ENCODE assay signal across 1 cellular context in the genomic region with DNA sequence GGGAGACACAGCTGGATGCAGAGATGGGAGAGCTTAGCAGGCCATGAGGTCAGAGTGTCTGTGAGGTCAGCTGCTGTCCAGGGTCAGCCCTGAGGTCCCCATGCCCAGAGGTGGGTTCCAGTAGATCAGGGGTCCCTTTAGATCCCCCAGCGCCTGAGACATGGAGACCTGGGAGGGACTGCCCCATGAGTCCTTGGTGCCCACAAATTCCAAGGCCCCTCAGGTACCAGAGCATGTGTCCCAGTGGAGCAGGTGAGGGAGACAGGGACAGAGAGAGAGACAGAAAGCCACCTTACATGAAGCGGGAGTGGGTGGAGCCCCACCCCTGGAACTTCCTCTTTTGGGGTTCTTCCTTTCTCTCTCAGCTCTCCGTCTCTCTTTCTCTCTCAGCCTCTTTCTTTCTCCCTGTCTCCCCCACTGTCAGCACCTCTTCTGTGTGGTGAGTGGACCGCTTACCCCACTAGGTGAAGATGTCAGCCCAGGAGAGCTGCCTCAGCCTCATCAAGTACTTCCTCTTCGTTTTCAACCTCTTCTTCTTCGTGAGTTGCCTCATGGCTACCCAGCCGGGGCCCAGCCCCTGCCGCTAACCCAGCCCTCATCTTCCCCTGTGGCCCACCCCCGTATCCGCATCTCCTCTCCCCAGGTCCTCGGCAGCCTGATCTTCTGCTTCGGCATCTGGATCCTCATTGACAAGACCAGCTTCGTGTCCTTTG.
A peak's percentile ranks its signal among the peaks of the same experiment; 100 is the strongest.
TF ChIP-seq lines count a peak whose summit lies in the region.

A gene with protein sequence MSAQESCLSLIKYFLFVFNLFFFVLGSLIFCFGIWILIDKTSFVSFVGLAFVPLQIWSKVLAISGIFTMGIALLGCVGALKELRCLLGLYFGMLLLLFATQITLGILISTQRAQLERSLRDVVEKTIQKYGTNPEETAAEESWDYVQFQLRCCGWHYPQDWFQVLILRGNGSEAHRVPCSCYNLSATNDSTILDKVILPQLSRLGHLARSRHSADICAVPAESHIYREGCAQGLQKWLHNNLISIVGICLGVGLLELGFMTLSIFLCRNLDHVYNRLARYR (plus strand): TSS at position 336 of the 713 bp plus-strand sequence. CDS start 135 bp downstream, at position 471.

TF ChIP-seq in K562, 482 proteins besides CTCF, POLR2A, EP300 and RAD21 (continued from another document and continues in another):
- no peak for TF ChIP-seq ZNF311 (CRISPR knock-in tag; IDR thresholded peaks at IDR 0.05)
- no peak for TF ChIP-seq PRPF4 (IDR thresholded peaks at IDR 0.05; ENCODE audit: insufficient read depth, low read depth, low read length, poor library complexity, severe bottlenecking)
- 0 out of 2 replicates have a peak, but pooled peaks have one; percentile 29 for TF ChIP-seq DPF2 (IDR thresholded peaks at IDR 0.05)
- peak; percentile 35; the same call in 1 of the 2 replicates for TF ChIP-seq SMARCA4 (IDR thresholded peaks at IDR 0.05)
- TF ChIP-seq, protein P1, sequence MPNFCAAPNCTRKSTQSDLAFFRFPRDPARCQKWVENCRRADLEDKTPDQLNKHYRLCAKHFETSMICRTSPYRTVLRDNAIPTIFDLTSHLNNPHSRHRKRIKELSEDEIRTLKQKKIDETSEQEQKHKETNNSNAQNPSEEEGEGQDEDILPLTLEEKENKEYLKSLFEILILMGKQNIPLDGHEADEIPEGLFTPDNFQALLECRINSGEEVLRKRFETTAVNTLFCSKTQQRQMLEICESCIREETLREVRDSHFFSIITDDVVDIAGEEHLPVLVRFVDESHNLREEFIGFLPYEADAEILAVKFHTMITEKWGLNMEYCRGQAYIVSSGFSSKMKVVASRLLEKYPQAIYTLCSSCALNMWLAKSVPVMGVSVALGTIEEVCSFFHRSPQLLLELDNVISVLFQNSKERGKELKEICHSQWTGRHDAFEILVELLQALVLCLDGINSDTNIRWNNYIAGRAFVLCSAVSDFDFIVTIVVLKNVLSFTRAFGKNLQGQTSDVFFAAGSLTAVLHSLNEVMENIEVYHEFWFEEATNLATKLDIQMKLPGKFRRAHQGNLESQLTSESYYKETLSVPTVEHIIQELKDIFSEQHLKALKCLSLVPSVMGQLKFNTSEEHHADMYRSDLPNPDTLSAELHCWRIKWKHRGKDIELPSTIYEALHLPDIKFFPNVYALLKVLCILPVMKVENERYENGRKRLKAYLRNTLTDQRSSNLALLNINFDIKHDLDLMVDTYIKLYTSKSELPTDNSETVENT (CRISPR knock-in tag; IDR thresholded peaks at IDR 0.05): no peak
- peak; percentile 45 for TF ChIP-seq SMARCE1 (IDR thresholded peaks at IDR 0.05)
- peak; percentile 46 for TF ChIP-seq ZFX (CRISPR knock-in tag; IDR thresholded peaks at IDR 0.05)
- TF ChIP-seq, protein P2, sequence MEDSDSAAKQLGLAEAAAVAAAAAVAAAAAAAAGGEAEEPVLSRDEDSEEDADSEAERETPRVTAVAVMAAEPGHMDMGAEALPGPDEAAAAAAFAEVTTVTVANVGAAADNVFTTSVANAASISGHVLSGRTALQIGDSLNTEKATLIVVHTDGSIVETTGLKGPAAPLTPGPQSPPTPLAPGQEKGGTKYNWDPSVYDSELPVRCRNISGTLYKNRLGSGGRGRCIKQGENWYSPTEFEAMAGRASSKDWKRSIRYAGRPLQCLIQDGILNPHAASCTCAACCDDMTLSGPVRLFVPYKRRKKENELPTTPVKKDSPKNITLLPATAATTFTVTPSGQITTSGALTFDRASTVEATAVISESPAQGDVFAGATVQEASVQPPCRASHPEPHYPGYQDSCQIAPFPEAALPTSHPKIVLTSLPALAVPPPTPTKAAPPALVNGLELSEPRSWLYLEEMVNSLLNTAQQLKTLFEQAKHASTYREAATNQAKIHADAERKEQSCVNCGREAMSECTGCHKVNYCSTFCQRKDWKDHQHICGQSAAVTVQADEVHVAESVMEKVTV (CRISPR knock-in tag; IDR thresholded peaks at IDR 0.05): no peak
- peak; percentile 39; the same call in 1 of the 2 replicates for TF ChIP-seq EGR1 (conservative IDR thresholded peaks at IDR 0.05)
- TF ChIP-seq NCOA6 (IDR thresholded peaks at IDR 0.05): no peak
- 0 out of 2 replicates have a peak, but pooled peaks have one; percentile 38 for TF ChIP-seq NCOA1 (IDR thresholded peaks at IDR 0.05; ENCODE audit: low read depth)
- TF ChIP-seq, protein P3, sequence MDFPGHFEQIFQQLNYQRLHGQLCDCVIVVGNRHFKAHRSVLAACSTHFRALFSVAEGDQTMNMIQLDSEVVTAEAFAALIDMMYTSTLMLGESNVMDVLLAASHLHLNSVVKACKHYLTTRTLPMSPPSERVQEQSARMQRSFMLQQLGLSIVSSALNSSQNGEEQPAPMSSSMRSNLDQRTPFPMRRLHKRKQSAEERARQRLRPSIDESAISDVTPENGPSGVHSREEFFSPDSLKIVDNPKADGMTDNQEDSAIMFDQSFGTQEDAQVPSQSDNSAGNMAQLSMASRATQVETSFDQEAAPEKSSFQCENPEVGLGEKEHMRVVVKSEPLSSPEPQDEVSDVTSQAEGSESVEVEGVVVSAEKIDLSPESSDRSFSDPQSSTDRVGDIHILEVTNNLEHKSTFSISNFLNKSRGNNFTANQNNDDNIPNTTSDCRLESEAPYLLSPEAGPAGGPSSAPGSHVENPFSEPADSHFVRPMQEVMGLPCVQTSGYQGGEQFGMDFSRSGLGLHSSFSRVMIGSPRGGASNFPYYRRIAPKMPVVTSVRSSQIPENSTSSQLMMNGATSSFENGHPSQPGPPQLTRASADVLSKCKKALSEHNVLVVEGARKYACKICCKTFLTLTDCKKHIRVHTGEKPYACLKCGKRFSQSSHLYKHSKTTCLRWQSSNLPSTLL (IDR thresholded peaks at IDR 0.05): no peak
- TF ChIP-seq, protein P4, sequence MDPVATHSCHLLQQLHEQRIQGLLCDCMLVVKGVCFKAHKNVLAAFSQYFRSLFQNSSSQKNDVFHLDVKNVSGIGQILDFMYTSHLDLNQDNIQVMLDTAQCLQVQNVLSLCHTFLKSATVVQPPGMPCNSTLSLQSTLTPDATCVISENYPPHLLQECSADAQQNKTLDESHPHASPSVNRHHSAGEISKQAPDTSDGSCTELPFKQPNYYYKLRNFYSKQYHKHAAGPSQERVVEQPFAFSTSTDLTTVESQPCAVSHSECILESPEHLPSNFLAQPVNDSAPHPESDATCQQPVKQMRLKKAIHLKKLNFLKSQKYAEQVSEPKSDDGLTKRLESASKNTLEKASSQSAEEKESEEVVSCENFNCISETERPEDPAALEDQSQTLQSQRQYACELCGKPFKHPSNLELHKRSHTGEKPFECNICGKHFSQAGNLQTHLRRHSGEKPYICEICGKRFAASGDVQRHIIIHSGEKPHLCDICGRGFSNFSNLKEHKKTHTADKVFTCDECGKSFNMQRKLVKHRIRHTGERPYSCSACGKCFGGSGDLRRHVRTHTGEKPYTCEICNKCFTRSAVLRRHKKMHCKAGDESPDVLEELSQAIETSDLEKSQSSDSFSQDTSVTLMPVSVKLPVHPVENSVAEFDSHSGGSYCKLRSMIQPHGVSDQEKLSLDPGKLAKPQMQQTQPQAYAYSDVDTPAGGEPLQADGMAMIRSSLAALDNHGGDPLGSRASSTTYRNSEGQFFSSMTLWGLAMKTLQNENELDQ (CRISPR knock-in tag; IDR thresholded peaks at IDR 0.05; ENCODE audit: borderline replicate concordance): no peak
- TF ChIP-seq ZNF174 (CRISPR knock-in tag; IDR thresholded peaks at IDR 0.05): no peak
- no peak for TF ChIP-seq ZNF133 (CRISPR knock-in tag; IDR thresholded peaks at IDR 0.05)
- no peak for TF ChIP-seq ZNF830 (CRISPR knock-in tag; IDR thresholded peaks at IDR 0.05)
- no peak for TF ChIP-seq BRF1 (IDR thresholded peaks at IDR 0.05; ENCODE audit: borderline replicate concordance, extremely low read depth, insufficient read length)
- TF ChIP-seq ZNF57 (CRISPR knock-in tag; IDR thresholded peaks at IDR 0.05): no peak
- TF ChIP-seq SPI1 (IDR thresholded peaks at IDR 0.05; ENCODE audit: borderline replicate concordance, low read depth, low read length): peak; percentile 90
- no peak for TF ChIP-seq ZNF143 (CRISPR knock-in tag; IDR thresholded peaks at IDR 0.05)
- TF ChIP-seq, protein P5, sequence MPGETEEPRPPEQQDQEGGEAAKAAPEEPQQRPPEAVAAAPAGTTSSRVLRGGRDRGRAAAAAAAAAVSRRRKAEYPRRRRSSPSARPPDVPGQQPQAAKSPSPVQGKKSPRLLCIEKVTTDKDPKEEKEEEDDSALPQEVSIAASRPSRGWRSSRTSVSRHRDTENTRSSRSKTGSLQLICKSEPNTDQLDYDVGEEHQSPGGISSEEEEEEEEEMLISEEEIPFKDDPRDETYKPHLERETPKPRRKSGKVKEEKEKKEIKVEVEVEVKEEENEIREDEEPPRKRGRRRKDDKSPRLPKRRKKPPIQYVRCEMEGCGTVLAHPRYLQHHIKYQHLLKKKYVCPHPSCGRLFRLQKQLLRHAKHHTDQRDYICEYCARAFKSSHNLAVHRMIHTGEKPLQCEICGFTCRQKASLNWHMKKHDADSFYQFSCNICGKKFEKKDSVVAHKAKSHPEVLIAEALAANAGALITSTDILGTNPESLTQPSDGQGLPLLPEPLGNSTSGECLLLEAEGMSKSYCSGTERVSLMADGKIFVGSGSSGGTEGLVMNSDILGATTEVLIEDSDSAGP (CRISPR knock-in tag; IDR thresholded peaks at IDR 0.05): no peak
- TF ChIP-seq RUNX1 (IDR thresholded peaks at IDR 0.05; ENCODE audit: low read depth): no peak
- 0 out of 4 replicates have a peak, but pooled peaks of 1 of the 2 experiments have one; percentile 19 for TF ChIP-seq SRF (CRISPR knock-in tag; IDR thresholded peaks at IDR 0.05)
- TF ChIP-seq ATF1 (CRISPR knock-in tag; IDR thresholded peaks at IDR 0.05): no peak
- no peak for TF ChIP-seq ATF1 (tag; IDR thresholded peaks at IDR 0.05)
- no peak; the same call in 1 of the 2 replicates for TF ChIP-seq NR2C2 (CRISPR knock-in tag; IDR thresholded peaks at IDR 0.05)
- peak; percentile 65; the same call in 1 of the 2 replicates for TF ChIP-seq NR2C2 (tag; IDR thresholded peaks at IDR 0.05)
- TF ChIP-seq, protein P6, sequence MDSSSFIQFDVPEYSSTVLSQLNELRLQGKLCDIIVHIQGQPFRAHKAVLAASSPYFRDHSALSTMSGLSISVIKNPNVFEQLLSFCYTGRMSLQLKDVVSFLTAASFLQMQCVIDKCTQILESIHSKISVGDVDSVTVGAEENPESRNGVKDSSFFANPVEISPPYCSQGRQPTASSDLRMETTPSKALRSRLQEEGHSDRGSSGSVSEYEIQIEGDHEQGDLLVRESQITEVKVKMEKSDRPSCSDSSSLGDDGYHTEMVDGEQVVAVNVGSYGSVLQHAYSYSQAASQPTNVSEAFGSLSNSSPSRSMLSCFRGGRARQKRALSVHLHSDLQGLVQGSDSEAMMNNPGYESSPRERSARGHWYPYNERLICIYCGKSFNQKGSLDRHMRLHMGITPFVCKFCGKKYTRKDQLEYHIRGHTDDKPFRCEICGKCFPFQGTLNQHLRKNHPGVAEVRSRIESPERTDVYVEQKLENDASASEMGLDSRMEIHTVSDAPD (CRISPR knock-in tag; IDR thresholded peaks at IDR 0.05): no peak
- 0 out of 2 replicates have a peak, but pooled peaks have one; percentile 26 for TF ChIP-seq MTA1 (IDR thresholded peaks at IDR 0.05; ENCODE audit: borderline replicate concordance)
- no peak for TF ChIP-seq RBFOX2 (IDR thresholded peaks at IDR 0.05; ENCODE audit: low read depth, low read length)
- no peak for TF ChIP-seq CAMTA2 (CRISPR knock-in tag; conservative IDR thresholded peaks at IDR 0.05)
- TF ChIP-seq ZNF224 (CRISPR knock-in tag; IDR thresholded peaks at IDR 0.05): no peak
- no peak for TF ChIP-seq CHCHD3 (CRISPR knock-in tag; IDR thresholded peaks at IDR 0.05)
- TF ChIP-seq ZNF79 (CRISPR knock-in tag; IDR thresholded peaks at IDR 0.05; ENCODE audit: low read depth): no peak
- peak; percentile 44; the same call in 1 of the 2 replicates for TF ChIP-seq SMAD4 (CRISPR knock-in tag; conservative IDR thresholded peaks at IDR 0.05)
- TF ChIP-seq, protein P7, sequence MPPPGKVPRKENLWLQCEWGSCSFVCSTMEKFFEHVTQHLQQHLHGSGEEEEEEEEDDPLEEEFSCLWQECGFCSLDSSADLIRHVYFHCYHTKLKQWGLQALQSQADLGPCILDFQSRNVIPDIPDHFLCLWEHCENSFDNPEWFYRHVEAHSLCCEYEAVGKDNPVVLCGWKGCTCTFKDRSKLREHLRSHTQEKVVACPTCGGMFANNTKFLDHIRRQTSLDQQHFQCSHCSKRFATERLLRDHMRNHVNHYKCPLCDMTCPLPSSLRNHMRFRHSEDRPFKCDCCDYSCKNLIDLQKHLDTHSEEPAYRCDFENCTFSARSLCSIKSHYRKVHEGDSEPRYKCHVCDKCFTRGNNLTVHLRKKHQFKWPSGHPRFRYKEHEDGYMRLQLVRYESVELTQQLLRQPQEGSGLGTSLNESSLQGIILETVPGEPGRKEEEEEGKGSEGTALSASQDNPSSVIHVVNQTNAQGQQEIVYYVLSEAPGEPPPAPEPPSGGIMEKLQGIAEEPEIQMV (tag; conservative IDR thresholded peaks at IDR 0.05; ENCODE audit: low read depth): no peak
- no peak for TF ChIP-seq DDX20 (tag; IDR thresholded peaks at IDR 0.05; ENCODE audit: low read depth)
- TF ChIP-seq, protein P8, sequence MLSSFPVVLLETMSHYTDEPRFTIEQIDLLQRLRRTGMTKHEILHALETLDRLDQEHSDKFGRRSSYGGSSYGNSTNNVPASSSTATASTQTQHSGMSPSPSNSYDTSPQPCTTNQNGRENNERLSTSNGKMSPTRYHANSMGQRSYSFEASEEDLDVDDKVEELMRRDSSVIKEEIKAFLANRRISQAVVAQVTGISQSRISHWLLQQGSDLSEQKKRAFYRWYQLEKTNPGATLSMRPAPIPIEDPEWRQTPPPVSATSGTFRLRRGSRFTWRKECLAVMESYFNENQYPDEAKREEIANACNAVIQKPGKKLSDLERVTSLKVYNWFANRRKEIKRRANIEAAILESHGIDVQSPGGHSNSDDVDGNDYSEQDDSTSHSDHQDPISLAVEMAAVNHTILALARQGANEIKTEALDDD (IDR thresholded peaks at IDR 0.05): no peak
- TF ChIP-seq CTBP1 (IDR thresholded peaks at IDR 0.05; ENCODE audit: borderline replicate concordance): peak; percentile 69; the same call in 1 of the 2 replicates
- TF ChIP-seq ZNF239 (CRISPR knock-in tag; IDR thresholded peaks at IDR 0.05): no peak
- TF ChIP-seq, protein P9, sequence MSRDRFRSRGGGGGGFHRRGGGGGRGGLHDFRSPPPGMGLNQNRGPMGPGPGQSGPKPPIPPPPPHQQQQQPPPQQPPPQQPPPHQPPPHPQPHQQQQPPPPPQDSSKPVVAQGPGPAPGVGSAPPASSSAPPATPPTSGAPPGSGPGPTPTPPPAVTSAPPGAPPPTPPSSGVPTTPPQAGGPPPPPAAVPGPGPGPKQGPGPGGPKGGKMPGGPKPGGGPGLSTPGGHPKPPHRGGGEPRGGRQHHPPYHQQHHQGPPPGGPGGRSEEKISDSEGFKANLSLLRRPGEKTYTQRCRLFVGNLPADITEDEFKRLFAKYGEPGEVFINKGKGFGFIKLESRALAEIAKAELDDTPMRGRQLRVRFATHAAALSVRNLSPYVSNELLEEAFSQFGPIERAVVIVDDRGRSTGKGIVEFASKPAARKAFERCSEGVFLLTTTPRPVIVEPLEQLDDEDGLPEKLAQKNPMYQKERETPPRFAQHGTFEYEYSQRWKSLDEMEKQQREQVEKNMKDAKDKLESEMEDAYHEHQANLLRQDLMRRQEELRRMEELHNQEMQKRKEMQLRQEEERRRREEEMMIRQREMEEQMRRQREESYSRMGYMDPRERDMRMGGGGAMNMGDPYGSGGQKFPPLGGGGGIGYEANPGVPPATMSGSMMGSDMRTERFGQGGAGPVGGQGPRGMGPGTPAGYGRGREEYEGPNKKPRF (IDR thresholded peaks at IDR 0.05; ENCODE audit: low read depth, low read length): no peak
- TF ChIP-seq STAT5B (CRISPR knock-in tag; IDR thresholded peaks at IDR 0.05): no peak
- no peak for TF ChIP-seq RBM15 (IDR thresholded peaks at IDR 0.05; ENCODE audit: insufficient read depth, low read length)
- TF ChIP-seq L3MBTL2 (IDR thresholded peaks at IDR 0.05): peak; percentile 54
- TF ChIP-seq NR3C1 (CRISPR knock-in tag; IDR thresholded peaks at IDR 0.05): no peak
- peak; percentile 63 for TF ChIP-seq NR2C1 (IDR thresholded peaks at IDR 0.05)
- peak; percentile 61; the same call in 1 of the 2 replicates for TF ChIP-seq NR2C1 (tag; IDR thresholded peaks at IDR 0.05)
- TF ChIP-seq ZNF785 (CRISPR knock-in tag; IDR thresholded peaks at IDR 0.05): no peak
